Comparison of ENCODE assay signal across 20 cellular contexts in the genomic region with DNA sequence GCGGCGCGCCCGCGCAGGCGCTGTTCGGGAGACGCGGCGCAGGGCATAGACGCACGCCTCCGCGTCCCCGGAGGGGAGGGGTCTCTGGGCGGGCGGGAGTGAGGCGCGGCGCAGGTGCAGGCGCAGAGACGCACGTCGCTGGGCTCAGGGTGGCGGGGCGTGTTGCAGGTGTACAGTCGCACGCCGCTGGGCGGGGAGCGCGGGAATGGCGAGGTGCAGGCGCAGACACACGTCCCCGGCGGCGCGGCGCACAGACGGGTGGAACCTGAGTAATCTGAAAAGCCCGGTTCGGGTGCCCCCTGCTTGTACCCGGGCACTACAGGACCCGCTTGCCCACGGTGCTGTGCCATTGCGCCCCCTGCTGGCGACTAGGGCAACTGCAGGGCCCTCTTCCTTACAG. TPM values are rescaled to one million over a fixed set of nuclear protein-coding genes. Genes with fewer than 3 reads are reported as not detected.
DNase-seq lines count a peak whose midpoint lies in the region; ATAC-seq and TF ChIP-seq lines count a peak whose summit lies in the region.
"Had no signal": no experiment of that assay in that cellular context is flagged by ENCODE, and none has a peak within 500 bp of the region (broad histone marks: within the 10 kb centered on the region; RNA-seq: fewer than 3 reads in every experiment).

No MANE protein-coding gene starts in this region.

- H3K27ac Mint-ChIP-seq in stimulated activated naive CD8-positive, alpha-beta T cell treated with anti-CD3 and anti-CD28 coated beads, Interleukin-15, amount 100 ng/mL, for 72 hours, result no peak overlapping the region
- H3K27ac Mint-ChIP-seq: CD8-positive, alpha-beta memory T cell; immature natural killer cell had no signal

- no peak overlapping the region for H3K27ac ChIP-seq in RWPE2 (ENCODE audit: poor library complexity, severe bottlenecking)
- H3K27ac ChIP-seq in hepatocyte, result no peak overlapping the region
- H3K27ac ChIP-seq: adrenal gland, coronary artery, heart left ventricle, KMS-11, RWPE1 had no signal

- H2AFZ ChIP-seq in hepatocyte, result no peak overlapping the region

- H3K4me3 Mint-ChIP-seq in stimulated activated naive CD8-positive, alpha-beta T cell treated with anti-CD3 and anti-CD28 coated beads, Interleukin-15, amount 100 ng/mL, for 72 hours, result no peak overlapping the region

- H3K9me3 ChIP-seq in RWPE2 (ENCODE audit: severe bottlenecking) (no peaks in the 10 kb centered on the region), hepatocyte (ENCODE audit: low read depth) (no peaks in the 10 kb centered on the region)
- H3K9me3 ChIP-seq: adrenal gland, HAP-1, heart left ventricle had no signal

- no peak overlapping the region for H3K4me2 ChIP-seq in hepatocyte
- H3K4me2 ChIP-seq: KMS-11 had no signal

- H3K9me3 Mint-ChIP-seq in stimulated activated naive CD8-positive, alpha-beta T cell treated with anti-CD3 and anti-CD28 coated beads, Interleukin-15, amount 100 ng/mL, for 72 hours, result no peaks in the 10 kb centered on the region
- H3K9me3 Mint-ChIP-seq: immature natural killer cell had no signal

- 93% methylated on average over 5 of the region's 48 CpGs for WGBS in hepatocyte (ENCODE audit: low lambda C conversion rate, missing lambda C conversion rate)

- H3K36me3 ChIP-seq in RWPE2 (ENCODE audit: low read depth) (no peaks in the 10 kb centered on the region), hepatocyte (replicated peaks; ENCODE audit: insufficient read depth, low read depth) (no peaks in the 10 kb centered on the region)
- H3K36me3 ChIP-seq: adrenal gland, HAP-1, heart left ventricle had no signal

- H3K27me3 ChIP-seq in RWPE2 (ENCODE audit: insufficient read depth, poor library complexity, severe bottlenecking) (no peaks in the 10 kb centered on the region), hepatocyte (no peaks in the 10 kb centered on the region)
- H3K27me3 ChIP-seq: adrenal gland had no signal

- H4K20me1 ChIP-seq in hepatocyte (ENCODE audit: insufficient read depth, poor library complexity, severe bottlenecking), result no peaks in the 10 kb centered on the region

- DNase-seq in stimulated activated naive CD8-positive, alpha-beta T cell treated with anti-CD3 and anti-CD28 coated beads, Interleukin-15, amount 100 ng/mL, for 72 hours, result peak; percentile 48 to 66
- DNase-seq in stimulated activated naive CD8-positive, alpha-beta T cell treated with anti-CD3 and anti-CD28 coated beads, Interleukin-15, Interleukin-2, amounts not matched to agents 100 U/mL and 50 U/mL, for 24 hours, result no peak
- DNase-seq in RWPE2 (ENCODE audit: low spot score), result peak; percentile 49
- peak; percentile 7 for DNase-seq in hepatocyte (ENCODE audit: low spot score)
- DNase-seq in NCI-H1105 treated with DMSO at 0.1 percent for 48 hours (lab: John Stamatoyannopoulos, UW), result no peak
- DNase-seq: activated CD4-positive, alpha-beta T cell treated with anti-CD3 and anti-CD28 coated beads, Interleukin-2, amount 50 U/mL, for 48 hours; CD8-positive, alpha-beta memory T cell; DMS79; immature natural killer cell; NCI-H1092; NCI-H2081 treated with DMSO at 0.1 percent for 48 hours; NCI-H510A treated with DMSO at 0.1 percent for 48 hours had no signal

- TF ChIP-seq CTCF in RWPE2 (IDR thresholded peaks at IDR 0.05; ENCODE audit: poor library complexity, severe bottlenecking), result no peak
- no peak for TF ChIP-seq CTCF in hepatocyte (IDR thresholded peaks at IDR 0.05; ENCODE audit: poor library complexity)

- H3K4me1 ChIP-seq in RWPE2 (ENCODE audit: insufficient read depth, poor library complexity, severe bottlenecking) (no peaks in the 10 kb centered on the region), hepatocyte (ENCODE audit: insufficient read depth) (no peaks in the 10 kb centered on the region)
- H3K4me1 ChIP-seq: adrenal gland, HAP-1, heart left ventricle had no signal

- no peak for ATAC-seq in stimulated activated naive CD8-positive, alpha-beta T cell treated with anti-CD3 and anti-CD28 coated beads, Interleukin-15, amount 100 ng/mL, for 72 hours
- no peak for ATAC-seq in stimulated activated naive CD8-positive, alpha-beta T cell treated with anti-CD3 and anti-CD28 coated beads, Interleukin-15, Interleukin-2, amounts not matched to agents 100 U/mL and 50 U/mL, for 24 hours
- ATAC-seq in RWPE2 (ENCODE audit: low read depth) (no peak), HG03378 (IDR thresholded peaks at IDR 0.05; ENCODE audit: unreplicated experiment) (no peak), GM19328 (IDR thresholded peaks at IDR 0.05; ENCODE audit: unreplicated experiment) (no peak)
- ATAC-seq: heart left ventricle had no signal

- no peaks in the 10 kb centered on the region for H3K79me2 ChIP-seq in hepatocyte

- H3K4me3 ChIP-seq in RWPE2 (ENCODE audit: severe bottlenecking) (no peak overlapping the region), hepatocyte (no peak overlapping the region)
- H3K4me3 ChIP-seq: adrenal gland, HAP-1 had no signal

- H3K27me3 Mint-ChIP-seq in stimulated activated naive CD8-positive, alpha-beta T cell treated with anti-CD3 and anti-CD28 coated beads, Interleukin-15, amount 100 ng/mL, for 72 hours, result peaks cover under 1% of the 10 kb centered on the region

- H3K4me1 Mint-ChIP-seq in stimulated activated naive CD8-positive, alpha-beta T cell treated with anti-CD3 and anti-CD28 coated beads, Interleukin-15, amount 100 ng/mL, for 72 hours, result no peaks in the 10 kb centered on the region
- H3K4me1 Mint-ChIP-seq: CD8-positive, alpha-beta memory T cell; immature natural killer cell had no signal

- H3K9me2 ChIP-seq in hepatocyte (replicated peaks; ENCODE audit: insufficient read depth), result no peaks in the 10 kb centered on the region

RNA-seq across cellular contexts. Expression of a gene that starts 44.7 kb away (rescaled TPM):
- 9.9 TPM in 2 replicates for total RNA-seq in hepatocyte
- polyA plus RNA-seq in hepatocyte, result 17.7 and 20.2 TPM in 2 replicates
- total RNA-seq: CD8-positive, alpha-beta memory T cell had no signal

Comparison
In these comparisons a context has a peak if more than half of its experiments do, and no peak if none do; other contexts are left out.
1. DNase-seq: peak in stimulated activated naive CD8-positive, alpha-beta T cell treated with anti-CD3 and anti-CD28 coated beads, Interleukin-15, amount 100 ng/mL, for 72 hours (2 of 2), RWPE2 (single experiment) and hepatocyte (single experiment); none in stimulated activated naive CD8-positive, alpha-beta T cell treated with anti-CD3 and anti-CD28 coated beads, Interleukin-15, Interleukin-2, amounts not matched to agents 100 U/mL and 50 U/mL, for 24 hours (single experiment) and NCI-H1105 treated with DMSO at 0.1 percent for 48 hours (single experiment).